8 cellular contexts compared by ENCODE assay signal in the genomic region with DNA sequence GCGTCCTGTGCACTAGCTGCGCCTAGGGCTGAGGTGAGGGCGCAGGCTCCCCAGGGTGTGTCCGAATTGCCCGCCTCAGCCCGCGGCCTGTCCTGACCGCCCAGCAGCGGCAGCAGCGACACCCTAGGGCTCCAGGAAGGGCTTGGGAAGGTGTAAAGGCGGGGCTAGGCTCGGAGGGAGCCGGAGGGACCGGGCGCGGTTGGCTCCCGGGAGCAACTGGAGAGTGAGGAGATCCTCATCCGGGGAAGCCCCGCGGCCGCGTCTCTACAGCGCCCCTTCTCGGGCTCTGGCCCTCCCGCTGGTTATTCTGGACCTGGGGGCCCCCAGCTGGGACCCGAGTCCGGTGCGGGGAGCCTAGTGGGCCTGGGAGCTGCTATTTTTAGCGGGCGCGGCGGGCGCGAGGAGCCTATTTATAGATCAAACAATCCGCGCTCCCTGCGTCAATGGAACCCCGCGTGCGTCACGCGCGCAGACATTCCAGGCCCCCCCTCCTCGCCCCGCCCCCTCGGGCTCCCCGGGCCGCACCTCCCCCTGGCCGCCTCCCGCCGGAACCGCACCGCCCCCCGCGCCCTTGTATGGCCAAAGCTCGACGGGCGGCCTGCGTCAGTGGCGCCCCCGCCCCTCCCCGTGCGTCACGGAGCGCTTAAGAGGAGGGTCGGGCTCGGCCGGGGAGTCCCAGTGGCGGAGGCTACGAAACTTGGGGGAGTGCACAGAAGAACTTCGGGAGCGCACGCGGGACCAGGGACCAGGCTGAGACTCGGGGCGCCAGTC. TPM values are rescaled to one million over a fixed set of nuclear protein-coding genes. Genes with fewer than 3 reads are reported as not detected.
A peak's percentile ranks its signal among the peaks of the same experiment; 100 is the strongest.
DNase-seq lines count a peak whose midpoint lies in the region; ATAC-seq and TF ChIP-seq lines count a peak whose summit lies in the region.

Gene NR4A1 (plus strand): TSS at position 672 of the 771 bp plus-strand sequence. CDS start 2,887 bp downstream, outside the sequence.

- peaks cover 12 to 55% of the 10 kb centered on the region in 2 donors for H3K4me1 ChIP-seq in left lung

- no peaks in the 10 kb centered on the region for H3K9me3 ChIP-seq in left lung

- ATAC-seq in GM18909 (IDR thresholded peaks at IDR 0.05; ENCODE audit: poor library complexity, unreplicated experiment), result peak; percentile 74
- ATAC-seq in HG03159 (IDR thresholded peaks at IDR 0.05; ENCODE audit: unreplicated experiment), result peak; percentile 79
- ATAC-seq in left lung, result peak; percentile 85

- intact Hi-C loops in left lung (cut with DNase I), result no loop called here

- peaks cover 0 to 21% of the 10 kb centered on the region in 2 donors for H3K36me3 ChIP-seq in left lung

- CTCF ChIA-PET in activated CD4-positive, alpha-beta T cell treated with anti-CD3 and anti-CD28 coated beads, Interleukin-2, amount 10 ng/mL, durations not matched to agents 7 days and 5 days (lab: Charles Lee), result interaction anchor here (0.9 to 2.4 kb wide), 10 partner anchors 8 to 28 kb away, joined by 3 to 23 read pairs (median 6); partner anchors contain the start of gene ATG101

- H3K4me3 ChIP-seq in AG10803 (ENCODE audit: low read length) (peak within 1 kb of the TSS; percentile 69), coronary artery (peak within 1 kb of the TSS; percentile 79), left lung (peak within 1 kb of the TSS; percentile 46 to 54)

- peaks cover 9% of the 10 kb centered on the region for H3K27me3 Mint-ChIP-seq in activated CD4-positive, alpha-beta T cell treated with anti-CD3 and anti-CD28 coated beads, Interleukin-2, amount 10 ng/mL, durations not matched to agents 7 days and 5 days

- no peaks in the 10 kb centered on the region for H3K36me3 Mint-ChIP-seq in activated CD4-positive, alpha-beta T cell treated with anti-CD3 and anti-CD28 coated beads, Interleukin-2, amount 10 ng/mL, durations not matched to agents 7 days and 5 days (ENCODE audit: low read depth)

- H3K4me3 Mint-ChIP-seq in activated CD4-positive, alpha-beta T cell treated with anti-CD3 and anti-CD28 coated beads, Interleukin-2, amount 10 ng/mL, durations not matched to agents 7 days and 5 days, result peak within 1 kb of the TSS; percentile 86

- peaks cover 0 to 27% of the 10 kb centered on the region in 2 donors for H3K27me3 ChIP-seq in left lung

- POLR2A ChIA-PET in activated CD4-positive, alpha-beta T cell treated with anti-CD3 and anti-CD28 coated beads, Interleukin-2, amount 10 ng/mL, durations not matched to agents 7 days and 5 days (lab: Charles Lee), result interaction anchor here (1.0 kb wide), 1 partner anchor 19 kb away, joined by 3 read pairs; the partner anchor contains the start of gene ATG101

- peak within 1 kb of the TSS; percentile 97 for H3K27ac Mint-ChIP-seq in activated CD4-positive, alpha-beta T cell treated with anti-CD3 and anti-CD28 coated beads, Interleukin-2, amount 10 ng/mL, durations not matched to agents 7 days and 5 days

- peak; percentile 94 for DNase-seq in AG10803 (ENCODE audit: low read depth)
- peak; percentile 71 for DNase-seq in NCI-H446 treated with DMSO at 0.1 percent for 48 hours (lab: John Stamatoyannopoulos, UW)
- DNase-seq in activated CD4-positive, alpha-beta T cell treated with anti-CD3 and anti-CD28 coated beads, Interleukin-2, amount 10 ng/mL, durations not matched to agents 7 days and 5 days, result peak; percentile 97
- peak; percentile 99 for DNase-seq in coronary artery (ENCODE audit: low spot score)
- DNase-seq in left lung, result peak; percentile 96 to 97
- DNase-seq in stimulated activated CD4-positive, alpha-beta T cell treated with anti-CD3 and anti-CD28 coated beads, Interleukin-2, amount 100 ng/mL, for 4 hours (ENCODE audit: low read depth), result peak; percentile 100

- peaks cover 46% of the 10 kb centered on the region for H3K4me1 Mint-ChIP-seq in activated CD4-positive, alpha-beta T cell treated with anti-CD3 and anti-CD28 coated beads, Interleukin-2, amount 10 ng/mL, durations not matched to agents 7 days and 5 days

- H3K27ac ChIP-seq in coronary artery, result peak within 1 kb of the TSS; percentile 94 to 99
- H3K27ac ChIP-seq in left lung, result peak within 1 kb of the TSS; percentile 92 to 96

- H3K9me3 Mint-ChIP-seq in activated CD4-positive, alpha-beta T cell treated with anti-CD3 and anti-CD28 coated beads, Interleukin-2, amount 10 ng/mL, durations not matched to agents 7 days and 5 days, result no peaks in the 10 kb centered on the region

- no peak for TF ChIP-seq CTCF in AG10803 (conservative IDR thresholded peaks at IDR 0.05; ENCODE audit: low read length)
- no peak for TF ChIP-seq CTCF in coronary artery (IDR thresholded peaks at IDR 0.05)
- no peak for TF ChIP-seq CTCF in left lung (IDR thresholded peaks at IDR 0.05)

RNA-seq across cellular contexts. Expression of gene NR4A1, which starts in this region (rescaled TPM):
- total RNA-seq in activated CD4-positive, alpha-beta T cell treated with anti-CD3 and anti-CD28 coated beads, Interleukin-2, amount 10 ng/mL, durations not matched to agents 7 days and 5 days, result 1 to 10 TPM; 2.1 to 2.7 TPM
- total RNA-seq in left lung, result 100 to 1,000 TPM in 1 of 2 donors, 10 to 100 TPM in 1; 36.4 to 165 TPM

Comparison
In these comparisons a context has a peak if more than half of its experiments do, and no peak if none do; other contexts are left out.
1. Peak in every context shown above with its lines: DNase-seq, ATAC-seq, H3K4me3 ChIP-seq and H3K27ac ChIP-seq.
2. RNA of gene NR4A1 (total RNA-seq): 36.4 to 165 TPM in left lung; 2.1 to 2.7 TPM in activated CD4-positive, alpha-beta T cell treated with anti-CD3 and anti-CD28 coated beads, Interleukin-2, amount 10 ng/mL, durations not matched to agents 7 days and 5 days; every median in the first group is over 10 times any median in the second.